In the genomic region with DNA sequence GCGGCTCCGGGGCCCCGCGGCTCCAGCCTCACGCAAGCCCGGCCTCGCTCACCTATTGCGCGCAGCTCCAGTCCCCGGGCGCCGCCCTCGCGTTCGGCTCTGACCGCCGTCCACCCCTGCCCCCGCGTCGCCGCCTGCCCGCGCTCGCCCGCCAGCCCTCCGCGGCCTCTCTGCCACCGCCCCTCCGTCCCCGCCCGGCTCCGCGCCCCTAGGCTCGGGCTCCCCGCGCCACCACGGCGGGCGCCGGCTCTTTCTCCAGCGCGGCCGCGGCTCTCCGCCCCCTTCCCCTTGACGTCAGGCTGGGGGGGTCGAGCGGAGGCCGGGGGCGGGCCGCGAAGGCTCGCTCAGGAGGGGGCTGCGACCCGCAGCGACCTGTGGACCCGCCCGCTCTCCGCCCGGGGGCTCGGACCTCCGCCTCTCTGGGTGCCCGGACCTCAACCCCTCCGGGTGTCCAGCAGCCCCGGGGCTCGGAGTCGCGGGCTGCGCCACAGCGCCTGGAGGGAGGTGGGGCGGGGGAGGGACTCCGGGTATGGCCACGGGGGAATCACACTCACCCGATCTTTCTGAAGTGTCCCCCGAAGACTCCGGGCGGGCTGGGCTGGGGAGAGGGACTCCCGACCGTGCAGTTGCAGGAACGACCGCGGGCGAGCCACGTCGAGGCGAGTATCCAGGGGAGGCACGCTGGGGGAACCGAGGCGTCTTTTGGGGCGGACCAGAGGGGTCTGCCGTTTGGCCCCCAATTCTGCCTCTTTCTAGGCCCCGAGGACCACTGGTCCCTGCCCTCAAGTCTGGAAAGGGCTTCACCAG, we compare ENCODE assay signal across 8 cellular contexts. TPM values are rescaled to one million over a fixed set of nuclear protein-coding genes. Genes with fewer than 3 reads are reported as not detected.
DNase-seq lines count a peak whose midpoint lies in the region; ATAC-seq, FAIRE-seq and TF ChIP-seq lines count a peak whose summit lies in the region.

A gene with protein sequence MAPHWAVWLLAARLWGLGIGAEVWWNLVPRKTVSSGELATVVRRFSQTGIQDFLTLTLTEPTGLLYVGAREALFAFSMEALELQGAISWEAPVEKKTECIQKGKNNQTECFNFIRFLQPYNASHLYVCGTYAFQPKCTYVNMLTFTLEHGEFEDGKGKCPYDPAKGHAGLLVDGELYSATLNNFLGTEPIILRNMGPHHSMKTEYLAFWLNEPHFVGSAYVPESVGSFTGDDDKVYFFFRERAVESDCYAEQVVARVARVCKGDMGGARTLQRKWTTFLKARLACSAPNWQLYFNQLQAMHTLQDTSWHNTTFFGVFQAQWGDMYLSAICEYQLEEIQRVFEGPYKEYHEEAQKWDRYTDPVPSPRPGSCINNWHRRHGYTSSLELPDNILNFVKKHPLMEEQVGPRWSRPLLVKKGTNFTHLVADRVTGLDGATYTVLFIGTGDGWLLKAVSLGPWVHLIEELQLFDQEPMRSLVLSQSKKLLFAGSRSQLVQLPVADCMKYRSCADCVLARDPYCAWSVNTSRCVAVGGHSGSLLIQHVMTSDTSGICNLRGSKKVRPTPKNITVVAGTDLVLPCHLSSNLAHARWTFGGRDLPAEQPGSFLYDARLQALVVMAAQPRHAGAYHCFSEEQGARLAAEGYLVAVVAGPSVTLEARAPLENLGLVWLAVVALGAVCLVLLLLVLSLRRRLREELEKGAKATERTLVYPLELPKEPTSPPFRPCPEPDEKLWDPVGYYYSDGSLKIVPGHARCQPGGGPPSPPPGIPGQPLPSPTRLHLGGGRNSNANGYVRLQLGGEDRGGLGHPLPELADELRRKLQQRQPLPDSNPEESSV (minus strand): TSS at position 257 of the 807 bp plus-strand sequence. CDS start 2,194 bp downstream, outside the sequence.

- H3K4me1 ChIP-seq in heart left ventricle: peaks cover 3 to 81% (median 55%) of the 10 kb centered on the region in 12 donors
- H3K4me1 ChIP-seq in pancreas: peaks cover 0 to 11% (median 0%) of the 10 kb centered on the region in 3 donors

- H3K4me1 Mint-ChIP-seq in activated naive CD8-positive, alpha-beta T cell treated with anti-CD3 and anti-CD28 coated beads, Interleukin-2, amount 10 ng/mL, durations not matched to agents 7 days and 5 days: peaks cover 32% of the 10 kb centered on the region

- 1 to 3% (median 2%) methylated on average over 26 to 92 of the region's 92 CpGs for WGBS in heart left ventricle, 4 donors
- WGBS in pancreas, 2 donors: 2 to 4% methylated on average over 50 to 92 of the region's 92 CpGs

- H3K36me3 Mint-ChIP-seq in activated naive CD8-positive, alpha-beta T cell treated with anti-CD3 and anti-CD28 coated beads, Interleukin-2, amount 10 ng/mL, durations not matched to agents 7 days and 5 days: peaks cover 3% of the 10 kb centered on the region

- ATAC-seq in GM18505 (IDR thresholded peaks at IDR 0.05; ENCODE audit: unreplicated experiment) (no peak), heart left ventricle (peak in 3 of 4 donors; percentile 32 to 58 (median 55)), pancreas (peak; percentile 36 to 61 (median 54)), HG03354 (IDR thresholded peaks at IDR 0.05; ENCODE audit: poor library complexity, severe bottlenecking, unreplicated experiment) (no peak), GM18517 (IDR thresholded peaks at IDR 0.05; ENCODE audit: unreplicated experiment) (no peak)
- peak; percentile 15 for ATAC-seq in activated naive CD8-positive, alpha-beta T cell treated with anti-CD3 and anti-CD28 coated beads, Interleukin-2, amount 10 ng/mL, durations not matched to agents 7 days and 5 days (ENCODE audit: low read depth)

- H3K9me3 Mint-ChIP-seq in activated naive CD8-positive, alpha-beta T cell treated with anti-CD3 and anti-CD28 coated beads, Interleukin-2, amount 10 ng/mL, durations not matched to agents 7 days and 5 days: no peaks in the 10 kb centered on the region

- H3K4me3 Mint-ChIP-seq in activated naive CD8-positive, alpha-beta T cell treated with anti-CD3 and anti-CD28 coated beads, Interleukin-2, amount 10 ng/mL, durations not matched to agents 7 days and 5 days: peak within 1 kb of the TSS; percentile 77

- H3K9me3 ChIP-seq in heart left ventricle (no peaks in the 10 kb centered on the region), pancreas (no peaks in the 10 kb centered on the region)

- intact Hi-C loops in heart left ventricle (cut with DNase I) (loop anchor here in 8 of 10 donors (1.0 to 5.0 kb wide), 6 partner anchors 37 to 242 kb away; a partner anchor contains a TSS), pancreas (cut with DNase I) (no loop called here)

- TF ChIP-seq POLR2A in GM18505 (IDR thresholded peaks at IDR 0.05; ENCODE audit: borderline replicate concordance, extremely low read depth, insufficient read depth, insufficient read length) (peak; percentile 33), heart left ventricle (IDR thresholded peaks at IDR 0.05) (peak; percentile 34 to 72)

- H3K27ac Mint-ChIP-seq in activated naive CD8-positive, alpha-beta T cell treated with anti-CD3 and anti-CD28 coated beads, Interleukin-2, amount 10 ng/mL, durations not matched to agents 7 days and 5 days: peak within 1 kb of the TSS; percentile 80

- H3K4me3 ChIP-seq in heart left ventricle (peak within 1 kb of the TSS; percentile 79 to 100 (median 98)), pancreas (peak within 1 kb of the TSS; percentile 86 to 95 (median 90))

- TF ChIP-seq CTCF in 22Rv1 (IDR thresholded peaks at IDR 0.05): no peak
- TF ChIP-seq CTCF in heart left ventricle (IDR thresholded peaks at IDR 0.05): peak in 1 of 12 donors; percentile 7
- TF ChIP-seq CTCF in pancreas (IDR thresholded peaks at IDR 0.05): no peak

- POLR2A ChIA-PET in activated naive CD8-positive, alpha-beta T cell treated with anti-CD3 and anti-CD28 coated beads, Interleukin-2, amount 10 ng/mL, durations not matched to agents 7 days and 5 days (lab: Charles Lee): interaction anchor here (0.8 to 3.5 kb wide), 7 partner anchors 11 to 93 kb away, joined by 3 to 41 read pairs (median 4); a partner anchor contains a TSS

- peaks cover 0 to 27% (median 0%) of the 10 kb centered on the region in 9 donors for H3K27me3 ChIP-seq in heart left ventricle
- no peaks in the 10 kb centered on the region for H3K27me3 ChIP-seq in pancreas

- H3K36me3 ChIP-seq in heart left ventricle (peaks cover 0 to 27% (median 24%) of the 10 kb centered on the region in 9 donors), pancreas (peaks cover 0 to 8% (median 0%) of the 10 kb centered on the region in 3 donors)

- FAIRE-seq in pancreas (lab: Jason Lieb, UNC): no peak

- H3K27ac ChIP-seq in 22Rv1 (peak within 1 kb of the TSS; percentile 79), heart left ventricle (peak within 1 kb of the TSS; percentile 96 to 100 (median 98)), pancreas (peak within 1 kb of the TSS; percentile 75 to 89 (median 88))

- H3K27me3 Mint-ChIP-seq in activated naive CD8-positive, alpha-beta T cell treated with anti-CD3 and anti-CD28 coated beads, Interleukin-2, amount 10 ng/mL, durations not matched to agents 7 days and 5 days: peaks cover 6% of the 10 kb centered on the region

- peak; percentile 49 for DNase-seq in RKO (ENCODE audit: low spot score)
- DNase-seq in activated naive CD8-positive, alpha-beta T cell treated with anti-CD3 and anti-CD28 coated beads, Interleukin-2, amount 10 ng/mL, durations not matched to agents 7 days and 5 days: peak; percentile 76
- peak; percentile 72 to 86 (median 86) for DNase-seq in heart left ventricle
- peak; percentile 53 to 86 (median 66) for DNase-seq in pancreas

RNA-seq across cellular contexts. Expression of the gene that starts here (rescaled TPM):
- 10 to 100 TPM; 28.8 to 30.6 TPM for total RNA-seq in activated naive CD8-positive, alpha-beta T cell treated with anti-CD3 and anti-CD28 coated beads, Interleukin-2, amount 10 ng/mL, durations not matched to agents 7 days and 5 days
- total RNA-seq in heart left ventricle (10 to 100 TPM; 15.6 to 29.6 (median 22.0) TPM), pancreas (10 to 100 TPM in 2 of 6 donors, 1 to 10 TPM in 4; 6.7 to 21.8 (median 8.3) TPM)
- polyA plus RNA-seq in heart left ventricle (10 to 100 TPM; 11.7 to 17.0 TPM), pancreas (10 to 100 TPM; 14.0 to 17.2 TPM)

Comparison
In these comparisons a context has a peak if more than half of its experiments do, and no peak if none do; other contexts are left out.
1. ATAC-seq: peak in activated naive CD8-positive, alpha-beta T cell treated with anti-CD3 and anti-CD28 coated beads, Interleukin-2, amount 10 ng/mL, durations not matched to agents 7 days and 5 days (single experiment), heart left ventricle (3 of 4) and pancreas (4 of 4); none in GM18505 (single experiment), HG03354 (single experiment) and GM18517 (single experiment).
2. intact Hi-C loops: an anchor here in heart left ventricle (1.0 to 5.0 kb wide); none called in pancreas.
3. Peak in every context shown above with its lines, with median percentiles within 50 percentile points of each other: H3K27ac ChIP-seq and DNase-seq.